ENCODE assay signal across 20 cellular contexts in the genomic region with DNA sequence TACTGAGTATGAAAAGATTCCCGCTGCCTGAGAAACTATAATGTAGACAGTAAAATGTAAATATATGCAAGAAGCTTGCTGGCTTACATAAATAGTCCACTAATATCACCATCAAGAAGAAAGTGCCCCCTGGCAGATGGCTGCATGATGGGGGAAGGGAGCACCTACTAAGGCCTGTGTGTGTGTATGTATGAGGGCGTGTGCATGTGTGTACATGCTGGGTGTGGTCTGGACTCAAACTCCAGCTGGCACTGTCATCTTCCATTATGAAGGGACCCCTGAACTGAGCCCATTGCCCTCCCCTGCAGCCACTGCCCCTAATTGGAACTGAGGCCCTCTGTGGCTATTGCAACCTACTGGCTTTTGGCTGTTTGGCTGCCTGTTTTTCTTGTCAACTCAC. TPM values are rescaled to one million over a fixed set of nuclear protein-coding genes. Genes with fewer than 3 reads are reported as not detected.
DNase-seq lines count a peak whose midpoint lies in the region; ATAC-seq, FAIRE-seq and TF ChIP-seq lines count a peak whose summit lies in the region.
"Had no signal": no experiment of that assay in that cellular context is flagged by ENCODE, and none has a peak within 500 bp of the region (broad histone marks: within the 10 kb centered on the region; RNA-seq: fewer than 3 reads in every experiment).

No MANE protein-coding gene starts in this region.

- DNase-seq in heart left ventricle (no peak), Right ventricle myocardium inferior (ENCODE audit: missing footprints) (no peak), NCI-H69 (lab: John Stamatoyannopoulos, UW) (peak; percentile 94), left colon (peak in 1 of 2 donors; percentile 16), small intestine (peak; percentile 37), breast epithelium (ENCODE audit: low spot score in 2 of 2) (no peak), lower lobe of right lung (no peak)
- DNase-seq: CD8-positive, alpha-beta memory T cell; DMS153; EL; H9; KBM-7; MV-4-11; NCI-H1417 treated with DMSO at 0.1 percent for 48 hours; NCI-H1930 had no signal

- H3K27ac Mint-ChIP-seq in stimulated activated memory B cell treated with anti-CD40 and anti-IgM and Interleukin-4, amounts not matched to agents 10 μg/mL and 1 μg/mL and 100 μg/mL, for 72 hours: no peak overlapping the region

- WGBS in heart left ventricle, 4 donors: 89 to 100% (median 96%) methylated on average over 2 of the region's 2 CpGs
- WGBS in small intestine, 3 donors: 78 to 95% (median 89%) methylated on average over 2 of the region's 2 CpGs

- no peaks in the 10 kb centered on the region for H3K27me3 Mint-ChIP-seq in stimulated activated memory B cell treated with anti-CD40 and anti-IgM and Interleukin-4, amounts not matched to agents 10 μg/mL and 1 μg/mL and 100 μg/mL, for 72 hours
- H3K27me3 Mint-ChIP-seq: CD8-positive, alpha-beta memory T cell had no signal

- ATAC-seq in heart left ventricle: no peak
- ATAC-seq in Right ventricle myocardium inferior: no peak
- peak; percentile 93 for ATAC-seq in left colon
- no peak for ATAC-seq in stimulated activated memory B cell treated with anti-CD40 and anti-IgM and Interleukin-4, amounts not matched to agents 10 μg/mL and 1 μg/mL and 100 μg/mL, for 72 hours
- no peak for ATAC-seq in lower lobe of right lung

- H3K27me3 ChIP-seq in heart left ventricle (no peaks in the 10 kb centered on the region), small intestine (ENCODE audit: control insufficient read depth in 2 of 2, insufficient read depth in 2 of 2, low read length in 2 of 2) (no peaks in the 10 kb centered on the region), breast epithelium (no peaks in the 10 kb centered on the region), lower lobe of right lung (ENCODE audit: low read depth) (no peaks in the 10 kb centered on the region)
- H3K27me3 ChIP-seq: BLaER1 had no signal

- TF ChIP-seq POLR2A in heart left ventricle (IDR thresholded peaks at IDR 0.05) (no peak), breast epithelium (IDR thresholded peaks at IDR 0.05) (no peak)

- H3K36me3 Mint-ChIP-seq in stimulated activated memory B cell treated with anti-CD40 and anti-IgM and Interleukin-4, amounts not matched to agents 10 μg/mL and 1 μg/mL and 100 μg/mL, for 72 hours: peaks cover 26% of the 10 kb centered on the region

- H3K9me3 Mint-ChIP-seq in stimulated activated memory B cell treated with anti-CD40 and anti-IgM and Interleukin-4, amounts not matched to agents 10 μg/mL and 1 μg/mL and 100 μg/mL, for 72 hours: no peaks in the 10 kb centered on the region
- H3K9me3 Mint-ChIP-seq: CD8-positive, alpha-beta memory T cell; H9 had no signal

- no peak overlapping the region for H3K4me3 ChIP-seq in heart left ventricle
- H3K4me3 ChIP-seq in small intestine (ENCODE audit: low read depth in 1 of 2, low read length in 2 of 2): no peak overlapping the region
- H3K4me3 ChIP-seq in breast epithelium: no peak overlapping the region
- H3K4me3 ChIP-seq in lower lobe of right lung: no peak overlapping the region
- H3K4me3 ChIP-seq: BLaER1 had no signal

- TF ChIP-seq CTCF in heart left ventricle (IDR thresholded peaks at IDR 0.05): no peak
- TF ChIP-seq CTCF in breast epithelium (IDR thresholded peaks at IDR 0.05): no peak
- TF ChIP-seq CTCF in lower lobe of right lung (IDR thresholded peaks at IDR 0.05): no peak

- intact Hi-C loops in heart left ventricle (cut with DNase I) (loop anchor here in 4 of 10 donors (5.0 to 10.0 kb wide), 4 partner anchors 57 to 237 kb away; no protein-coding TSS in a partner anchor), Right ventricle myocardium inferior (cut with DNase I) (loop anchor here (5.0 kb wide), 1 partner anchor 252 kb away; no protein-coding TSS in a partner anchor), left colon (cut with DNase I, micrococcal nuclease) (no loop called here), breast epithelium (cut with DNase I; ENCODE audit: low total_unique reads) (no loop called here), lower lobe of right lung (cut with DNase I) (no loop called here)

- H3K36me3 ChIP-seq in heart left ventricle: peaks cover 0 to 31% (median 0%) of the 10 kb centered on the region in 9 donors
- peaks cover 0 to 3% of the 10 kb centered on the region in 2 donors for H3K36me3 ChIP-seq in small intestine (ENCODE audit: control insufficient read depth in 2 of 2, insufficient read depth in 2 of 2, low read length in 2 of 2)
- no peaks in the 10 kb centered on the region for H3K36me3 ChIP-seq in breast epithelium
- no peaks in the 10 kb centered on the region for H3K36me3 ChIP-seq in lower lobe of right lung

- H3K4me3 Mint-ChIP-seq in stimulated activated memory B cell treated with anti-CD40 and anti-IgM and Interleukin-4, amounts not matched to agents 10 μg/mL and 1 μg/mL and 100 μg/mL, for 72 hours: no peak overlapping the region
- H3K4me3 Mint-ChIP-seq: CD8-positive, alpha-beta memory T cell; H9 had no signal

- H3K27ac ChIP-seq in heart left ventricle (peak overlapping the region in 7 of 12 donors; percentile 7 to 93 (median 41)), small intestine (ENCODE audit: low read depth in 1 of 2, low read length in 1 of 2) (no peak overlapping the region), breast epithelium (no peak overlapping the region), lower lobe of right lung (no peak overlapping the region)
- H3K27ac ChIP-seq: BLaER1, HL-60 had no signal

- FAIRE-seq in small intestine (lab: Jason Lieb, UNC): no peak
- FAIRE-seq: A204.1, HTR-8/SVneo had no signal

- no peaks in the 10 kb centered on the region for H3K4me1 Mint-ChIP-seq in stimulated activated memory B cell treated with anti-CD40 and anti-IgM and Interleukin-4, amounts not matched to agents 10 μg/mL and 1 μg/mL and 100 μg/mL, for 72 hours
- H3K4me1 Mint-ChIP-seq: CD8-positive, alpha-beta memory T cell had no signal

- no peaks in the 10 kb centered on the region for H3K9me3 ChIP-seq in heart left ventricle
- no peaks in the 10 kb centered on the region for H3K9me3 ChIP-seq in small intestine (ENCODE audit: control insufficient read depth, low read depth)
- H3K9me3 ChIP-seq in breast epithelium: no peaks in the 10 kb centered on the region
- no peaks in the 10 kb centered on the region for H3K9me3 ChIP-seq in lower lobe of right lung
- H3K9me3 ChIP-seq: BLaER1 had no signal

- H3K4me1 ChIP-seq in heart left ventricle (peaks cover 0 to 31% (median under 1%) of the 10 kb centered on the region in 12 donors), small intestine (ENCODE audit: control insufficient read depth in 2 of 2, insufficient read depth in 1 of 2, low read depth in 1 of 2, low read length in 1 of 2) (no peaks in the 10 kb centered on the region), breast epithelium (no peaks in the 10 kb centered on the region), lower lobe of right lung (no peaks in the 10 kb centered on the region)
- H3K4me1 ChIP-seq: BLaER1 had no signal

RNA-seq across cellular contexts. Expression of a gene that starts 56.1 kb away (rescaled TPM):
- total RNA-seq in heart left ventricle (10 to 100 TPM; 41.3 to 98.4 (median 60.8) TPM), Right ventricle myocardium inferior (65.8 TPM), left colon (10 to 100 TPM; 28.7 to 71.0 TPM), breast epithelium (100 to 1,000 TPM; 166 to 269 (median 176) TPM), lower lobe of right lung (81.9 TPM)
- polyA plus RNA-seq in heart left ventricle (10 to 100 TPM; 21.4 to 38.6 TPM), small intestine (10 to 100 TPM; 25.1 to 38.6 (median 34.7) TPM)

Comparison
In these comparisons a context has a peak if more than half of its experiments do, and no peak if none do; other contexts are left out.
1. DNase-seq: peak in NCI-H69 (single experiment) and small intestine (single experiment); none in heart left ventricle (0 of 5), Right ventricle myocardium inferior (single experiment), breast epithelium (0 of 2) and lower lobe of right lung (single experiment).
2. H3K27ac ChIP-seq: peak in heart left ventricle (7 of 12); none in small intestine (0 of 2), breast epithelium (0 of 2) and lower lobe of right lung (single experiment).